In the genomic region with DNA sequence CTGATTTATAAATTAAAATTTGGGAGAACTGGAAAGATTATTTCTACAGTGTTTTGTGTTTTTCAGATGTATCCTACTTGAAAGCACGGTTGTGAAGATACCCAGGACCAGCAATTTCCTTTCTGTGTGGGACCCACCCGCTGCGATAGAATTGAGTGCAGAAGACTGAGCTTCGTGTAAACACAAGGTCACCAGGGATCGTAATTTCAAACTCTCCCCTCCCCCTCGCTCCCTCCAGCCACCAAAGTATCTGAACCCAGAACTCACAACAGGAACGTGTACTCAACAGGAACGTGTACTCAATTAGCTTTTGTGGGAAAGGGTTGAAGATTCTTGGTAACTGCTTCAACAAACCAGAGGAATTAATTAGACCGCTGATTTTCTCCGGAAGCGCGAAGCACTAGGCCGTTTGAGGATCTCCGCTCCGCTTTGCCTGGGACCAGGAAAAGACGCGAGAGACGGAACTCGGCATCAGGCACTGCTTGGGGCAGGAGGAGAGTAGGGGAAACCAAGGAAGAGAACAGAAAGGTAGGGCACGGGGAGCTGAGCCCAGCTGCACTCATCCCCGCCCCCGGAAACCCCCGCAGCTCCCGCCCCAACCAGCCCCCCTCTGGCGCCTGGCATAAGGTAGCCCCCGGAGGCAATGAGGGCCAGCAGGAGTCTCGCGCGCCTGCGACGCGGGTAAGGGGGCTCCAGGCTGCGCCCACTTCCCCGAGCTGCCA, we compare ENCODE assay signal across 8 cellular contexts. TPM values are rescaled to one million over a fixed set of nuclear protein-coding genes. Genes with fewer than 3 reads are reported as not detected.
DNase-seq lines count a peak whose midpoint lies in the region; ATAC-seq and TF ChIP-seq lines count a peak whose summit lies in the region.

No MANE protein-coding gene starts in this region.

- H3K4me3 Mint-ChIP-seq in CD4-positive, CD25-positive, alpha-beta regulatory T cell: peak overlapping the region; percentile 96 to 100 (median 100)
- peak overlapping the region; percentile 89 for H3K4me3 Mint-ChIP-seq in activated T-helper 17 cell treated with anti-CD3 and anti-CD28 coated beads, Interleukin-2, amount 50 U/mL, for 72 hours

- intact Hi-C loops in tibial artery (cut with DNase I; ENCODE audit: low total_unique reads): no loop called here

- H3K9me3 Mint-ChIP-seq in CD4-positive, CD25-positive, alpha-beta regulatory T cell: no peaks in the 10 kb centered on the region
- no peaks in the 10 kb centered on the region for H3K9me3 Mint-ChIP-seq in activated T-helper 17 cell treated with anti-CD3 and anti-CD28 coated beads, Interleukin-2, amount 50 U/mL, for 72 hours

- peak; percentile 56 to 58 for ATAC-seq in CD4-positive, CD25-positive, alpha-beta regulatory T cell (ENCODE audit: low read depth in 2 of 2)
- peak; percentile 54 for ATAC-seq in GM19324 (IDR thresholded peaks at IDR 0.05; ENCODE audit: low FRiP score, unreplicated experiment)
- ATAC-seq in HG03460 (IDR thresholded peaks at IDR 0.05; ENCODE audit: unreplicated experiment): peak; percentile 41
- peak; percentile 63 for ATAC-seq in activated T-helper 17 cell treated with anti-CD3 and anti-CD28 coated beads, Interleukin-2, amount 50 U/mL, for 72 hours (replicated peaks)
- ATAC-seq in foreskin keratinocyte: peak; percentile 75

- H3K4me1 ChIP-seq in CD4-positive, CD25-positive, alpha-beta regulatory T cell (ENCODE audit: control insufficient read depth, insufficient read depth, low read length, poor library complexity, severe bottlenecking): peaks cover 36% of the 10 kb centered on the region
- H3K4me1 ChIP-seq in foreskin keratinocyte: peaks cover 30% of the 10 kb centered on the region
- peaks cover 30% of the 10 kb centered on the region for H3K4me1 ChIP-seq in neuron (ENCODE audit: insufficient read depth, low read length)
- peaks cover 0 to 27% (median 18%) of the 10 kb centered on the region in 4 donors for H3K4me1 ChIP-seq in tibial artery

- H3K36me3 Mint-ChIP-seq in CD4-positive, CD25-positive, alpha-beta regulatory T cell: peaks cover 15% of the 10 kb centered on the region
- H3K36me3 Mint-ChIP-seq in activated T-helper 17 cell treated with anti-CD3 and anti-CD28 coated beads, Interleukin-2, amount 50 U/mL, for 72 hours (ENCODE audit: low read depth): peaks cover 53% of the 10 kb centered on the region

- no peaks in the 10 kb centered on the region for H3K27me3 ChIP-seq in CD4-positive, CD25-positive, alpha-beta regulatory T cell (ENCODE audit: control insufficient read depth, insufficient read depth, low read length)
- H3K27me3 ChIP-seq in foreskin keratinocyte (no peaks in the 10 kb centered on the region), neuron (ENCODE audit: insufficient read depth, low read length) (no peaks in the 10 kb centered on the region), tibial artery (no peaks in the 10 kb centered on the region)

- H3K27ac ChIP-seq in CD4-positive, CD25-positive, alpha-beta regulatory T cell (ENCODE audit: insufficient read depth, low read length, poor library complexity, severe bottlenecking): peak overlapping the region; percentile 89
- peak overlapping the region; percentile 83 for H3K27ac ChIP-seq in foreskin keratinocyte
- peak overlapping the region; percentile 95 to 96 for H3K27ac ChIP-seq in tibial artery

- H3K36me3 ChIP-seq in CD4-positive, CD25-positive, alpha-beta regulatory T cell (ENCODE audit: control insufficient read depth, insufficient read depth, low read length): peaks cover 11% of the 10 kb centered on the region
- peaks cover 16% of the 10 kb centered on the region for H3K36me3 ChIP-seq in neuron (ENCODE audit: insufficient read depth, low read length)
- H3K36me3 ChIP-seq in tibial artery: peaks cover 0 to 10% (median 0%) of the 10 kb centered on the region in 3 donors

- DNase-seq in CD4-positive, CD25-positive, alpha-beta regulatory T cell: peak in 1 of 3 donors; percentile 69
- peak; percentile 53 for DNase-seq in NCI-H774 (lab: John Stamatoyannopoulos, UW)
- peak; percentile 33 to 64 for DNase-seq in foreskin keratinocyte
- DNase-seq in tibial artery: peak in 1 of 2 donors; percentile 42

- peak overlapping the region; percentile 98 for H2AFZ ChIP-seq in neuron (ENCODE audit: low read depth, low read length)

- peaks cover 35 to 62% (median 50%) of the 10 kb centered on the region in 4 donors for H3K4me1 Mint-ChIP-seq in CD4-positive, CD25-positive, alpha-beta regulatory T cell
- H3K4me1 Mint-ChIP-seq in activated T-helper 17 cell treated with anti-CD3 and anti-CD28 coated beads, Interleukin-2, amount 50 U/mL, for 72 hours: peaks cover 12% of the 10 kb centered on the region

- peak overlapping the region; percentile 98 for H3K4me3 ChIP-seq in CD4-positive, CD25-positive, alpha-beta regulatory T cell (ENCODE audit: low read depth, low read length)
- H3K4me3 ChIP-seq in neuron (ENCODE audit: low read length) (peak overlapping the region; percentile 97), tibial artery (peak overlapping the region; percentile 92 to 94)

- H3K9me3 ChIP-seq in CD4-positive, CD25-positive, alpha-beta regulatory T cell (ENCODE audit: control insufficient read depth in 2 of 2, low read length in 2 of 2): no peaks in the 10 kb centered on the region
- H3K9me3 ChIP-seq in neuron (ENCODE audit: low read length) (no peaks in the 10 kb centered on the region), tibial artery (no peaks in the 10 kb centered on the region)

- H3K27me3 Mint-ChIP-seq in CD4-positive, CD25-positive, alpha-beta regulatory T cell: no peaks in the 10 kb centered on the region
- no peaks in the 10 kb centered on the region for H3K27me3 Mint-ChIP-seq in activated T-helper 17 cell treated with anti-CD3 and anti-CD28 coated beads, Interleukin-2, amount 50 U/mL, for 72 hours

- H3K27ac Mint-ChIP-seq in CD4-positive, CD25-positive, alpha-beta regulatory T cell: peak overlapping the region; percentile 86 to 99 (median 99)
- H3K27ac Mint-ChIP-seq in activated T-helper 17 cell treated with anti-CD3 and anti-CD28 coated beads, Interleukin-2, amount 50 U/mL, for 72 hours: peak overlapping the region; percentile 94

- TF ChIP-seq CTCF in foreskin keratinocyte (conservative IDR thresholded peaks at IDR 0.05): no peak
- TF ChIP-seq CTCF in tibial artery (IDR thresholded peaks at IDR 0.05): no peak

RNA-seq across cellular contexts. Expression of a gene that starts 0.5 kb away (rescaled TPM):
- total RNA-seq in CD4-positive, CD25-positive, alpha-beta regulatory T cell: 37.2 TPM
- 100 to 1,000 TPM in 1 of 4 donors, 10 to 100 TPM in 3; 86.7 to 112 (median 95.9) TPM for polyA plus RNA-seq in CD4-positive, CD25-positive, alpha-beta regulatory T cell
- total RNA-seq in activated T-helper 17 cell treated with anti-CD3 and anti-CD28 coated beads, Interleukin-2, amount 50 U/mL, for 72 hours: 10 to 100 TPM; 20.6 to 27.2 TPM
- total RNA-seq in foreskin keratinocyte: 33.3 and 35.8 TPM in 2 replicates
- 30.0 and 33.6 TPM in 2 replicates for polyA plus RNA-seq in foreskin keratinocyte

RNA-seq across cellular contexts. Expression of a gene that starts 0.6 kb away (rescaled TPM):
- 22.6 TPM for total RNA-seq in CD4-positive, CD25-positive, alpha-beta regulatory T cell
- polyA plus RNA-seq in CD4-positive, CD25-positive, alpha-beta regulatory T cell: 10 to 100 TPM; 19.9 to 37.5 (median 27.7) TPM
- total RNA-seq in activated T-helper 17 cell treated with anti-CD3 and anti-CD28 coated beads, Interleukin-2, amount 50 U/mL, for 72 hours: 10 to 100 TPM; 31.3 to 31.4 TPM
- total RNA-seq in foreskin keratinocyte: 36.6 and 37.7 TPM in 2 replicates
- polyA plus RNA-seq in foreskin keratinocyte: 13.3 and 16.3 TPM in 2 replicates
